ENCODE assay signal across 26 cellular contexts in genomic region chr20:9099372-9099771, GRCh38. TPM values are rescaled to one million over a fixed set of nuclear protein-coding genes. Genes with fewer than 3 reads are reported as not detected.
"Had no signal": no experiment of that assay in that cellular context is flagged by ENCODE, and none has a peak within 500 bp of the region (broad histone marks: within the 10 kb centered on the region; RNA-seq: fewer than 3 reads in every experiment).

No MANE protein-coding gene starts in this region.

- H3K4me3 ChIP-seq: smooth muscle cell, stomach, thyroid gland, upper lobe of left lung, vagina had no signal

- H3K4me1 ChIP-seq: stomach, thyroid gland, upper lobe of left lung, vagina had no signal

- H3K9me3 ChIP-seq: neutrophil, stomach, thyroid gland, upper lobe of left lung, vagina had no signal

- H3K27me3 ChIP-seq: neutrophil, stomach, thyroid gland, upper lobe of left lung, vagina had no signal

- ATAC-seq: left cardiac atrium; stimulated activated memory B cell treated with anti-CD40 and anti-IgM and Interleukin-4, amounts not matched to agents 10 μg/mL and 1 μg/mL and 100 μg/mL, for 72 hours had no signal

- DNase-seq: activated CD4-positive, alpha-beta memory T cell treated with anti-CD3 and anti-CD28 coated beads for 36 hours; activated CD4-positive, alpha-beta T cell treated with anti-CD3 and anti-CD28 coated beads for 48 hours; activated CD8-positive, alpha-beta memory T cell treated with anti-CD3 and anti-CD28 coated beads, Interleukin-2, amount 50 U/mL, for 4 hours; activated gamma-delta T cell; activated naive CD4-positive, alpha-beta T cell treated with anti-CD3 and anti-CD28 coated beads, Interleukin-2, amount 10 ng/mL, durations not matched to agents 7 days and 5 days; activated naive CD8-positive, alpha-beta T cell treated with anti-CD3 and anti-CD28 coated beads, Interleukin-2, amount 10 ng/mL, durations not matched to agents 7 days and 5 days; activated T-cell treated with anti-CD3 and anti-CD28 coated beads, Interleukin-2, amount 50 U/mL, for 1 hour; central memory CD4-positive, alpha-beta T cell; islet precursor cell; left cardiac atrium; naive B cell; nephron progenitor cell; stimulated activated CD4-positive, alpha-beta T cell treated with anti-CD3 and anti-CD28 coated beads, Interleukin-1b, Interleukin-23, amount 100 ng/mL, for 48 hours; stimulated activated CD4-positive, alpha-beta T cell treated with anti-CD3 and anti-CD28 coated beads, Interleukin-4, amount 100 ng/mL, for 4 hours; stimulated activated CD8-positive, alpha-beta memory T cell treated with anti-CD3 and anti-CD28 coated beads, Interleukin-4, amount 100 ng/mL, for 48 hours; stomach; thyroid gland; upper lobe of left lung had no signal

- H3K36me3 ChIP-seq: neutrophil, stomach, thyroid gland, upper lobe of left lung, vagina had no signal

- H3K27ac ChIP-seq: epithelial cell of prostate, neutrophil, stomach, thyroid gland, upper lobe of left lung, vagina, VCaP had no signal

RNA-seq across cellular contexts. Expression of gene PLCB4, which starts 30.5 kb away (rescaled TPM):
- total RNA-seq: activated CD4-positive, alpha-beta memory T cell treated with anti-CD3 and anti-CD28 coated beads for 36 hours; activated CD8-positive, alpha-beta memory T cell treated with anti-CD3 and anti-CD28 coated beads for 36 hours; activated naive CD8-positive, alpha-beta T cell treated with anti-CD3 and anti-CD28 coated beads, Interleukin-2, amount 10 ng/mL, durations not matched to agents 7 days and 5 days; activated T-helper 1 cell treated with anti-CD3 and anti-CD28 coated beads, Interleukin-12 subunit alpha, Interleukin-12 subunit beta, Interleukin-2, Interleukin-4 antibody, amounts not matched to agents 30 ng/mL and 10 ng/mL and 1 ng/mL, durations not matched to agents 14 hours and 24 hours and 36 hours had no signal
